ENCODE assay signal across 13 cellular contexts in genomic region chr2:61356261-61356957, GRCh38.
DNase-seq lines count a peak whose midpoint lies in the region; ATAC-seq and TF ChIP-seq lines count a peak whose summit lies in the region.
"Had no signal": no experiment of that assay in that cellular context is flagged by ENCODE, and none has a peak within 500 bp of the region (broad histone marks: within the 10 kb centered on the region; RNA-seq: fewer than 3 reads in every experiment).

No MANE protein-coding gene starts in this region.

- H3K27ac Mint-ChIP-seq in effector memory CD8-positive, alpha-beta T cell: peak overlapping the region; percentile 1 to 63
- peak overlapping the region in 3 of 9 donors; percentile 46 to 67 (median 66) for H3K27ac Mint-ChIP-seq in naive thymus-derived CD4-positive, alpha-beta T cell

- WGBS in psoas muscle, 3 donors: 73 to 85% (median 78%) methylated on average over 4 of the region's 4 CpGs

- H3K79me2 ChIP-seq in KMS-11 (ENCODE audit: insufficient read depth, low read depth): peaks cover 21% of the 10 kb centered on the region; the same call in 1 of the 2 replicates

- H3K27ac ChIP-seq in KMS-11: peak overlapping the region; percentile 52; the same call in 1 of the 2 replicates
- peak overlapping the region; percentile 5 for H3K27ac ChIP-seq in psoas muscle
- H3K27ac ChIP-seq in naive thymus-derived CD4-positive, alpha-beta T cell (ENCODE audit: low read depth, low read length): no peak overlapping the region
- H3K27ac ChIP-seq: colonic mucosa had no signal

- no peaks in the 10 kb centered on the region for H4K20me1 ChIP-seq in KMS-11 (ENCODE audit: insufficient read depth)

- no peak overlapping the region for H3K9ac ChIP-seq in KMS-11

- H3K4me2 ChIP-seq in KMS-11: peak overlapping the region; percentile 56

- ATAC-seq in effector memory CD8-positive, alpha-beta T cell (replicated peaks): no peak
- ATAC-seq in psoas muscle (peak in 3 of 4 donors; percentile 32 to 50 (median 48)), HG03280 (IDR thresholded peaks at IDR 0.05; ENCODE audit: unreplicated experiment) (no peak)
- ATAC-seq in naive thymus-derived CD4-positive, alpha-beta T cell: no peak
- ATAC-seq: PC-3 had no signal

- H3K4me3 ChIP-seq in KMS-11 (IDR thresholded peaks at IDR 0.05; ENCODE audit: insufficient read depth, low read depth, low read length): peak overlapping the region; percentile 14
- H3K4me3 ChIP-seq in psoas muscle: no peak overlapping the region
- no peak overlapping the region for H3K4me3 ChIP-seq in naive thymus-derived CD4-positive, alpha-beta T cell (ENCODE audit: low read length)
- H3K4me3 ChIP-seq: colonic mucosa had no signal

- CTCF ChIA-PET in naive thymus-derived CD4-positive, alpha-beta T cell (lab: Charles Lee): no interaction called here

- no peak for TF ChIP-seq CTCF in KMS-11 (conservative IDR thresholded peaks at IDR 0.05; ENCODE audit: low read depth, low read length)
- TF ChIP-seq CTCF in psoas muscle (IDR thresholded peaks at IDR 0.05): no peak

- H3K9me3 Mint-ChIP-seq in effector memory CD8-positive, alpha-beta T cell: no peaks in the 10 kb centered on the region
- H3K9me3 Mint-ChIP-seq in naive thymus-derived CD4-positive, alpha-beta T cell: peaks cover 0 to 21% (median 7%) of the 10 kb centered on the region in 11 donors

- H3K36me3 ChIP-seq in KMS-11 (ENCODE audit: insufficient read depth) (no peaks in the 10 kb centered on the region), psoas muscle (ENCODE audit: insufficient read depth in 1 of 2, low read depth in 1 of 2) (peaks cover 0 to 5% of the 10 kb centered on the region in 2 donors)
- H3K36me3 ChIP-seq in naive thymus-derived CD4-positive, alpha-beta T cell (ENCODE audit: control insufficient read depth in 2 of 3, insufficient read depth in 3 of 3, low read length in 3 of 3): peaks cover 0 to 17% (median 0%) of the 10 kb centered on the region in 3 experiments
- H3K36me3 ChIP-seq: colonic mucosa had no signal

- DNase-seq in DMS79 treated with DMSO at 0.1 percent for 48 hours (lab: John Stamatoyannopoulos, UW): peak; percentile 36
- DNase-seq in DMS79 (lab: John Stamatoyannopoulos, UW): no peak
- DNase-seq in effector memory CD8-positive, alpha-beta T cell: no peak
- no peak for DNase-seq in psoas muscle
- no peak for DNase-seq in head of caudate nucleus
- no peak for DNase-seq in naive thymus-derived CD4-positive, alpha-beta T cell
- DNase-seq: 8988T; activated CD4-positive, alpha-beta T cell treated with anti-CD3 and anti-CD28 coated beads, Interleukin-2, amount 50 U/mL, for 48 hours; colonic mucosa; islet precursor cell; PC-3 had no signal

- H2AFZ ChIP-seq in KMS-11 (ENCODE audit: low read depth): no peak overlapping the region

- no peaks in the 10 kb centered on the region for H3K27me3 Mint-ChIP-seq in effector memory CD8-positive, alpha-beta T cell
- H3K27me3 Mint-ChIP-seq in naive thymus-derived CD4-positive, alpha-beta T cell: no peaks in the 10 kb centered on the region

- H3K4me3 Mint-ChIP-seq in effector memory CD8-positive, alpha-beta T cell: no peak overlapping the region
- H3K4me3 Mint-ChIP-seq in naive thymus-derived CD4-positive, alpha-beta T cell: peak overlapping the region in 2 of 10 donors; percentile 17 to 39

- POLR2A ChIA-PET in naive thymus-derived CD4-positive, alpha-beta T cell (lab: Charles Lee): no interaction called here

- H3K4me1 Mint-ChIP-seq in effector memory CD8-positive, alpha-beta T cell (ENCODE audit: low read depth in 2 of 2): peaks cover 25 to 50% of the 10 kb centered on the region in 2 donors
- peaks cover 20 to 67% (median 62%) of the 10 kb centered on the region in 7 donors for H3K4me1 Mint-ChIP-seq in naive thymus-derived CD4-positive, alpha-beta T cell

- no peaks in the 10 kb centered on the region for H3K27me3 ChIP-seq in KMS-11 (ENCODE audit: insufficient read depth, low read depth)
- no peaks in the 10 kb centered on the region for H3K27me3 ChIP-seq in psoas muscle (ENCODE audit: insufficient read depth in 3 of 3, low read length in 2 of 3)
- no peaks in the 10 kb centered on the region for H3K27me3 ChIP-seq in naive thymus-derived CD4-positive, alpha-beta T cell (ENCODE audit: control insufficient read depth in 2 of 2, insufficient read depth in 2 of 2, low read length in 2 of 2)
- H3K27me3 ChIP-seq: colonic mucosa had no signal

- peaks cover 55% of the 10 kb centered on the region for H3K4me1 ChIP-seq in KMS-11 (ENCODE audit: low read depth, poor library complexity, severe bottlenecking)
- H3K4me1 ChIP-seq in psoas muscle: peaks cover 33% of the 10 kb centered on the region
- no peaks in the 10 kb centered on the region for H3K4me1 ChIP-seq in naive thymus-derived CD4-positive, alpha-beta T cell (ENCODE audit: control insufficient read depth in 2 of 2, insufficient read depth in 2 of 2, low read length in 2 of 2)
- H3K4me1 ChIP-seq: colonic mucosa had no signal

- peaks cover 25% of the 10 kb centered on the region for H3K36me3 Mint-ChIP-seq in effector memory CD8-positive, alpha-beta T cell (ENCODE audit: insufficient read depth)
- H3K36me3 Mint-ChIP-seq in naive thymus-derived CD4-positive, alpha-beta T cell: peaks cover 17 to 65% (median 52%) of the 10 kb centered on the region in 5 donors

- intact Hi-C loops in psoas muscle (cut with DNase I): no loop called here
- intact Hi-C loops in head of caudate nucleus (cut with DNase I): no loop called here
- intact Hi-C loops in naive thymus-derived CD4-positive, alpha-beta T cell (cut with micrococcal nuclease): no loop called here

- H3K9me3 ChIP-seq in psoas muscle: peaks cover 9% of the 10 kb centered on the region
- peaks cover 0 to 11% (median 0%) of the 10 kb centered on the region in 3 experiments for H3K9me3 ChIP-seq in naive thymus-derived CD4-positive, alpha-beta T cell (ENCODE audit: control insufficient read depth in 2 of 3, low read length in 3 of 3)
- H3K9me3 ChIP-seq: colonic mucosa had no signal

Comparison
In these comparisons a context has a peak if more than half of its experiments do, and no peak if none do; other contexts are left out.
1. ATAC-seq: peak in psoas muscle (3 of 4); none in effector memory CD8-positive, alpha-beta T cell (single experiment), naive thymus-derived CD4-positive, alpha-beta T cell (single experiment) and HG03280 (single experiment).